ENCODE assay signal across 1 cellular context in genomic region chr1:65068202-65069011, GRCh38.
TF ChIP-seq lines count a peak whose summit lies in the region.

No MANE protein-coding gene starts in this region.

TF ChIP-seq in HEK293, 187 proteins besides CTCF, POLR2A, EP300 and RAD21 (continued from another document):
- TF ChIP-seq REST (tag by site-specific recombination; IDR thresholded peaks at IDR 0.05) (0 out of 2 replicates have a peak, but pooled peaks have one; percentile 8), ZNF223 (tag by site-specific recombination; IDR thresholded peaks at IDR 0.05) (no peak), ZNF768 (tag by site-specific recombination; IDR thresholded peaks at IDR 0.05) (no peak), ZBTB20 (tag by site-specific recombination; IDR thresholded peaks at IDR 0.05) (0 out of 2 replicates have a peak, but pooled peaks have one; percentile 10), ZIC2 (tag by site-specific recombination; IDR thresholded peaks at IDR 0.05) (no peak)
TF ChIP-seq in HEK293: peak in this region for 6.
